ENCODE assay signal across 16 cellular contexts in the genomic region with DNA sequence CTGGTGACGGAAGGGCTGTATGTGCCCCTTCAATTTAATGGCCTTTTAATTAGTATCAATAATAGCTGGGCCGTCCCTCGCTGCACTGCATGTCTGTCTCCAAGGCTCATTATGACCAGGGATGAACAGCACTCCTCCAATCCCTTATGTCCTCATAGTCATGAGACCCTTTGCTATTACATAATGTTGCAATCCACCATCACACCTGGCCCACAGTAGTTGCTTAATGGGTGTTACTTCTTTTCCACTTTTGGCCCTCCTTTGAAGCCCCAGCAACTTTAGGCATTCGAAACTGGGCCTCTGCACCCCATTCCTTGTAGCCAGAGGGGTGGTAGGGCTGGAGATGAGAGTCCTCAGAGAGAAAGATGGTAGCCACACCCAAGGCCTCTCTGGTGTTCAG.
A peak's percentile ranks its signal among the peaks of the same experiment; 100 is the strongest.
DNase-seq lines count a peak whose midpoint lies in the region; ATAC-seq and TF ChIP-seq lines count a peak whose summit lies in the region.
"Had no signal": no experiment of that assay in that cellular context is flagged by ENCODE, and none has a peak within 500 bp of the region (broad histone marks: within the 10 kb centered on the region; RNA-seq: fewer than 3 reads in every experiment).

No MANE protein-coding gene starts in this region.

- DNase-seq in NCI-H748 (lab: John Stamatoyannopoulos, UW; ENCODE audit: unreplicated experiment) (peak; percentile 52), NCI-H748 treated with DMSO at 0.1 percent for 48 hours (lab: John Stamatoyannopoulos, UW) (no peak), NCI-H1105 (lab: John Stamatoyannopoulos, UW) (peak; percentile 33), NCI-H69 (lab: John Stamatoyannopoulos, UW) (peak; percentile 29), COLO829 (ENCODE audit: low spot score) (no peak)
- DNase-seq: C1 segment of cervical spinal cord; Caco-2; CD4-positive, alpha-beta memory T cell; DMS153; DND-41; H9; HFFc6 had no signal

- H3K4me3 Mint-ChIP-seq in nephron, result no peak overlapping the region
- H3K4me3 Mint-ChIP-seq: CD4-positive, alpha-beta memory T cell; GM23338; H9; HFFc6 had no signal

- peaks cover 8% of the 10 kb centered on the region for H3K4me1 Mint-ChIP-seq in nephron
- H3K4me1 Mint-ChIP-seq: GM23338 had no signal

- H3K27me3 Mint-ChIP-seq in nephron (ENCODE audit: low read depth), result peaks cover 6% of the 10 kb centered on the region

- H3K9me3 Mint-ChIP-seq in nephron, result no peaks in the 10 kb centered on the region
- H3K9me3 Mint-ChIP-seq: CD4-positive, alpha-beta memory T cell; GM23338; H9; HFFc6 had no signal

- H3K27ac Mint-ChIP-seq in nephron, result peak overlapping the region in 2 of 3 experiments; percentile 60 to 64
- H3K27ac Mint-ChIP-seq: CD4-positive, alpha-beta memory T cell; GM23338; HFFc6 had no signal

- no peak for ATAC-seq in HG03280 (IDR thresholded peaks at IDR 0.05; ENCODE audit: unreplicated experiment)
- ATAC-seq: GM23338, HCT116 had no signal

- TF ChIP-seq CTCF in nephron (IDR thresholded peaks at IDR 0.05; ENCODE audit: unreplicated experiment in 3 of 3), result no peak

- no peaks in the 10 kb centered on the region for H3K36me3 Mint-ChIP-seq in nephron (ENCODE audit: low read depth)
- H3K36me3 Mint-ChIP-seq: CD4-positive, alpha-beta memory T cell had no signal

Comparison
In these comparisons a context has a peak if more than half of its experiments do, and no peak if none do; other contexts are left out.
1. DNase-seq: peak in NCI-H748 (single experiment), NCI-H1105 (single experiment) and NCI-H69 (single experiment); none in NCI-H748 treated with DMSO at 0.1 percent for 48 hours (single experiment) and COLO829 (single experiment).